ENCODE assay signal across 9 cellular contexts in the genomic region with DNA sequence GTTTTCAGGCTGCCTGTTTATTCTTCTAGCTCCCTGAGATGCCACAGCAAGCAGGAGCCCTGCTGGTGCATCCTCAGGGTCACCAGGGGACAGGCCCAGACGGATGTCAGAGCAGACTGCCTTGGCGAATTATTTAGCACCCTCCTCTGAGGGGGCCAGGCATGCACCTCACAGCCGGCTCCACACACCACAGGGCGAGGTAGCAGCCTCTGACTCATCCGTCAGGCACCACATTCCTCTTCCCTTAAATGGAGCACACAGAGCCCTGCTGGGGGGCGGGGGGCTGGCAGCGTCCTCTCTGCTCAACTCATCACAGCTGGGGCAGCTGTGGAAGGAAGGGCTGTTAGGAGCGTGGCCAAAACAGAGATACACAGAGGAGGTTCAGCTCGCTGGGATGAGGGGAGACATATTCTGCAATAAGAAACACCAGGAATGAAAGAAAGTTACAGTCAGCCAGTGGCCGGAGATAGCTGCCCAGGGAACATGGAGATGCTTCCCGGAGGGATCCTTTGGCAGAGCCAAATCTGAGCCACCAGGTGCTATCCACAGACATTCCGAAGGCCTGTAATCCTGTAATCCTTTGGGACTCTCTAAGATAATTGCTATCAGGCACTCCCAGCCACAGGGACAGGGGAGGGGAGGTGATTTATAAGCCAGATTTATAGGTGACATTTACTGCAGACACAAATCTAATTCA. TPM values are rescaled to one million over a fixed set of nuclear protein-coding genes. Genes with fewer than 3 reads are reported as not detected.
DNase-seq lines count a peak whose midpoint lies in the region; ATAC-seq and TF ChIP-seq lines count a peak whose summit lies in the region.
"Had no signal": no experiment of that assay in that cellular context is flagged by ENCODE, and none has a peak within 500 bp of the region (broad histone marks: within the 10 kb centered on the region; RNA-seq: fewer than 3 reads in every experiment).

No MANE protein-coding gene starts in this region.

- CTCF ChIA-PET in SK-N-SH (lab: Yijun Ruan, JAX) = interaction anchor here (0.6 kb wide), 1 partner anchor 61 kb away, joined by 3 read pairs; no protein-coding TSS in a partner anchor

- ATAC-seq in GM18870 (IDR thresholded peaks at IDR 0.05; ENCODE audit: unreplicated experiment) (no peak), GM18519 (IDR thresholded peaks at IDR 0.05; ENCODE audit: low FRiP score, unreplicated experiment) (no peak), GM19351 (IDR thresholded peaks at IDR 0.05; ENCODE audit: unreplicated experiment) (no peak), HG02642 (IDR thresholded peaks at IDR 0.05; ENCODE audit: poor library complexity, unreplicated experiment) (no peak)

- H3K79me2 ChIP-seq in SK-N-SH (ENCODE audit: insufficient read depth) = no peaks in the 10 kb centered on the region

- TF ChIP-seq CTCF in SK-N-SH (IDR thresholded peaks at IDR 0.05) = no peak

- H3K4me2 ChIP-seq in SK-N-SH = peak overlapping the region; percentile 66

- no peaks in the 10 kb centered on the region for H3K9me2 ChIP-seq in SK-N-SH

- H3K27me3 ChIP-seq in SK-N-SH (ENCODE audit: insufficient read depth) = no peaks in the 10 kb centered on the region

- peak overlapping the region in 1 of 2 experiments; percentile 20; a peak in 1 of 4 replicates for H3K4me3 ChIP-seq in SK-N-SH (ENCODE audit: low read depth in 2 of 2, low read length in 1 of 2)

- 18% methylated on average over 11 of the region's 12 CpGs for WGBS in SK-N-SH (ENCODE audit: low lambda C conversion rate)

- H4K20me1 ChIP-seq in SK-N-SH (ENCODE audit: insufficient read depth) = no peaks in the 10 kb centered on the region

- POLR2A ChIA-PET in SK-N-SH (lab: Yijun Ruan, JAX) = no interaction called here

- intact Hi-C loops in head of caudate nucleus (cut with DNase I) = no loop called here
- intact Hi-C loops in posterior vena cava (cut with DNase I) = loop anchor here in 1 of 2 donors (1.0 kb wide), 1 partner anchor 23 kb away; no protein-coding TSS in a partner anchor

- H3K36me3 ChIP-seq in SK-N-SH (replicated peaks in 1 of 2; ENCODE audit: control insufficient read depth in 1 of 2, insufficient read depth in 2 of 2, low read length in 1 of 2) = no peaks in the 10 kb centered on the region

- H2AFZ ChIP-seq in SK-N-SH (ENCODE audit: low read depth) = no peak overlapping the region; the same call in 1 of the 2 replicates

- no peak overlapping the region; the same call in 1 of the 2 replicates for H3K9ac ChIP-seq in SK-N-SH

- H3K4me1 ChIP-seq in SK-N-SH (ENCODE audit: control insufficient read depth in 1 of 2, insufficient read depth in 2 of 2, low read depth in 1 of 2, low read length in 1 of 2) = peaks cover 8 to 12% of the 10 kb centered on the region in 2 experiments; a peak in 2 of 4 replicates

- no peak for TF ChIP-seq RAD21 in SK-N-SH (IDR thresholded peaks at IDR 0.05; ENCODE audit: low read length)

- TF ChIP-seq EP300 in SK-N-SH (IDR thresholded peaks at IDR 0.05; ENCODE audit: borderline replicate concordance in 1 of 2, low read depth in 1 of 2, low read length in 1 of 2) = peak in 1 of 2 experiments; percentile 92; a peak in 2 of 4 replicates

- no peaks in the 10 kb centered on the region for H3K9me3 ChIP-seq in SK-N-SH

- DNase-seq in ELR (ENCODE audit: low read depth) (peak; percentile 92), SK-N-SH (peak; percentile 24), head of caudate nucleus (peak in 39 of 42 donors; percentile 24 to 86 (median 56)), posterior vena cava (ENCODE audit: low spot score) (peak; percentile 84)

- peaks cover 15% of the 10 kb centered on the region for H3F3A ChIP-seq in SK-N-SH (replicated peaks; ENCODE audit: insufficient read depth)

- peak overlapping the region; percentile 58 to 72; a peak in 3 of 4 replicates for H3K27ac ChIP-seq in SK-N-SH (ENCODE audit: low read depth in 2 of 2, low read length in 1 of 2)

TF ChIP-seq in SK-N-SH, 30 proteins besides CTCF, POLR2A, EP300 and RAD21:
- TF ChIP-seq TAF1 (IDR thresholded peaks at IDR 0.05; ENCODE audit: borderline replicate concordance, low read depth, low read length) (no peak), GATA2 (CRISPR knock-in tag; IDR thresholded peaks at IDR 0.05) (no peak), NRF1 (IDR thresholded peaks at IDR 0.05; ENCODE audit: low read depth, low read length) (no peak), NFIC (IDR thresholded peaks at IDR 0.05; ENCODE audit: borderline replicate concordance) (peak; percentile 89), MEF2A (IDR thresholded peaks at IDR 0.05; ENCODE audit: borderline replicate concordance, low read depth) (no peak), FOXM1 (IDR thresholded peaks at IDR 0.05; ENCODE audit: low read depth) (peak; percentile 74; the same call in 1 of the 2 replicates), FOSL2 (IDR thresholded peaks at IDR 0.05; ENCODE audit: borderline replicate concordance, low read depth) (peak; percentile 95), GABPA (IDR thresholded peaks at IDR 0.05; ENCODE audit: low read depth) (0 out of 2 replicates have a peak, but pooled peaks have one; percentile 13), JUND (IDR thresholded peaks at IDR 0.05) (peak; percentile 86), ELF1 (IDR thresholded peaks at IDR 0.05) (0 out of 2 replicates have a peak, but pooled peaks have one; percentile 22), RXRA (IDR thresholded peaks at IDR 0.05; ENCODE audit: borderline replicate concordance, low read depth) (peak; percentile 85; the same call in 1 of the 2 replicates), SMC3 (IDR thresholded peaks at IDR 0.05; ENCODE audit: low read depth, low read length) (no peak), TCF12 (IDR thresholded peaks at IDR 0.05) (peak; percentile 94), SIN3A (IDR thresholded peaks at IDR 0.05; ENCODE audit: borderline replicate concordance, low read depth, low read length) (peak; percentile 53; the same call in 1 of the 2 replicates), TEAD4 (IDR thresholded peaks at IDR 0.05; ENCODE audit: borderline replicate concordance, insufficient read depth) (peak; percentile 86)
- TF ChIP-seq, protein P1, sequence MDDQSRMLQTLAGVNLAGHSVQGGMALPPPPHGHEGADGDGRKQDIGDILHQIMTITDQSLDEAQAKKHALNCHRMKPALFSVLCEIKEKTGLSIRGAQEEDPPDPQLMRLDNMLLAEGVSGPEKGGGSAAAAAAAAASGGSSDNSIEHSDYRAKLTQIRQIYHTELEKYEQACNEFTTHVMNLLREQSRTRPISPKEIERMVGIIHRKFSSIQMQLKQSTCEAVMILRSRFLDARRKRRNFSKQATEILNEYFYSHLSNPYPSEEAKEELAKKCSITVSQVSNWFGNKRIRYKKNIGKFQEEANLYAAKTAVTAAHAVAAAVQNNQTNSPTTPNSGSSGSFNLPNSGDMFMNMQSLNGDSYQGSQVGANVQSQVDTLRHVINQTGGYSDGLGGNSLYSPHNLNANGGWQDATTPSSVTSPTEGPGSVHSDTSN (IDR thresholded peaks at IDR 0.05) = peak; percentile 76
- TF ChIP-seq, protein P2, sequence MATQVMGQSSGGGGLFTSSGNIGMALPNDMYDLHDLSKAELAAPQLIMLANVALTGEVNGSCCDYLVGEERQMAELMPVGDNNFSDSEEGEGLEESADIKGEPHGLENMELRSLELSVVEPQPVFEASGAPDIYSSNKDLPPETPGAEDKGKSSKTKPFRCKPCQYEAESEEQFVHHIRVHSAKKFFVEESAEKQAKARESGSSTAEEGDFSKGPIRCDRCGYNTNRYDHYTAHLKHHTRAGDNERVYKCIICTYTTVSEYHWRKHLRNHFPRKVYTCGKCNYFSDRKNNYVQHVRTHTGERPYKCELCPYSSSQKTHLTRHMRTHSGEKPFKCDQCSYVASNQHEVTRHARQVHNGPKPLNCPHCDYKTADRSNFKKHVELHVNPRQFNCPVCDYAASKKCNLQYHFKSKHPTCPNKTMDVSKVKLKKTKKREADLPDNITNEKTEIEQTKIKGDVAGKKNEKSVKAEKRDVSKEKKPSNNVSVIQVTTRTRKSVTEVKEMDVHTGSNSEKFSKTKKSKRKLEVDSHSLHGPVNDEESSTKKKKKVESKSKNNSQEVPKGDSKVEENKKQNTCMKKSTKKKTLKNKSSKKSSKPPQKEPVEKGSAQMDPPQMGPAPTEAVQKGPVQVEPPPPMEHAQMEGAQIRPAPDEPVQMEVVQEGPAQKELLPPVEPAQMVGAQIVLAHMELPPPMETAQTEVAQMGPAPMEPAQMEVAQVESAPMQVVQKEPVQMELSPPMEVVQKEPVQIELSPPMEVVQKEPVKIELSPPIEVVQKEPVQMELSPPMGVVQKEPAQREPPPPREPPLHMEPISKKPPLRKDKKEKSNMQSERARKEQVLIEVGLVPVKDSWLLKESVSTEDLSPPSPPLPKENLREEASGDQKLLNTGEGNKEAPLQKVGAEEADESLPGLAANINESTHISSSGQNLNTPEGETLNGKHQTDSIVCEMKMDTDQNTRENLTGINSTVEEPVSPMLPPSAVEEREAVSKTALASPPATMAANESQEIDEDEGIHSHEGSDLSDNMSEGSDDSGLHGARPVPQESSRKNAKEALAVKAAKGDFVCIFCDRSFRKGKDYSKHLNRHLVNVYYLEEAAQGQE (IDR thresholded peaks at IDR 0.05; ENCODE audit: low read depth, low read length) = peak; percentile 46; the same call in 1 of the 2 replicates
- TF ChIP-seq, protein P3, sequence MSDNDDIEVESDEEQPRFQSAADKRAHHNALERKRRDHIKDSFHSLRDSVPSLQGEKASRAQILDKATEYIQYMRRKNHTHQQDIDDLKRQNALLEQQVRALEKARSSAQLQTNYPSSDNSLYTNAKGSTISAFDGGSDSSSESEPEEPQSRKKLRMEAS (IDR thresholded peaks at IDR 0.05; ENCODE audit: low read depth) = peak; percentile 89
- TF ChIP-seq, protein P4, sequence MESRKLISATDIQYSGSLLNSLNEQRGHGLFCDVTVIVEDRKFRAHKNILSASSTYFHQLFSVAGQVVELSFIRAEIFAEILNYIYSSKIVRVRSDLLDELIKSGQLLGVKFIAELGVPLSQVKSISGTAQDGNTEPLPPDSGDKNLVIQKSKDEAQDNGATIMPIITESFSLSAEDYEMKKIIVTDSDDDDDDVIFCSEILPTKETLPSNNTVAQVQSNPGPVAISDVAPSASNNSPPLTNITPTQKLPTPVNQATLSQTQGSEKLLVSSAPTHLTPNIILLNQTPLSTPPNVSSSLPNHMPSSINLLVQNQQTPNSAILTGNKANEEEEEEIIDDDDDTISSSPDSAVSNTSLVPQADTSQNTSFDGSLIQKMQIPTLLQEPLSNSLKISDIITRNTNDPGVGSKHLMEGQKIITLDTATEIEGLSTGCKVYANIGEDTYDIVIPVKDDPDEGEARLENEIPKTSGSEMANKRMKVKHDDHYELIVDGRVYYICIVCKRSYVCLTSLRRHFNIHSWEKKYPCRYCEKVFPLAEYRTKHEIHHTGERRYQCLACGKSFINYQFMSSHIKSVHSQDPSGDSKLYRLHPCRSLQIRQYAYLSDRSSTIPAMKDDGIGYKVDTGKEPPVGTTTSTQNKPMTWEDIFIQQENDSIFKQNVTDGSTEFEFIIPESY (IDR thresholded peaks at IDR 0.05; ENCODE audit: borderline replicate concordance, low read depth) = 0 out of 2 replicates have a peak, but pooled peaks have one; percentile 38

RNA-seq across cellular contexts. Expression of a gene that starts 13.9 kb away (rescaled TPM):
- 0.67 and 1.1 TPM in 2 replicates for polyA plus RNA-seq in SK-N-SH (2012; rRNA removed)
- 0.42 and 0.49 TPM in 2 replicates for polyA plus RNA-seq in SK-N-SH (2012; cell fraction: cytosol; rRNA removed)
- 2.0 and 2.2 TPM in 2 replicates for polyA plus RNA-seq in SK-N-SH (2012; cell fraction: nucleus; rRNA removed)
- 10 to 100 TPM; 26.3 to 34.9 TPM for total RNA-seq in posterior vena cava
- total RNA-seq: T-helper 2 cell treated with Interferon-gamma antibody and Interleukin-4, amounts not matched to agents 100 ng/mL and 5 ng/mL, for 36 hours had no signal

Comparison
In these comparisons a context has a peak if more than half of its experiments do, and no peak if none do; other contexts are left out.
1. DNase-seq: peak in every context shown above with its lines; median percentile 92 in ELR; 84 in posterior vena cava; 56 in head of caudate nucleus; 24 in SK-N-SH.